In genomic region chr1:54227091-54227602, GRCh38 we compare ENCODE assay signal across 8 cellular contexts. TPM values are rescaled to one million over a fixed set of nuclear protein-coding genes. Genes with fewer than 3 reads are reported as not detected.
A peak's percentile ranks its signal among the peaks of the same experiment; 100 is the strongest.
DNase-seq lines count a peak whose midpoint lies in the region; ATAC-seq, FAIRE-seq and TF ChIP-seq lines count a peak whose summit lies in the region.

No MANE protein-coding gene starts in this region.

- H3K4me1 Mint-ChIP-seq in natural killer cell = peaks cover 21 to 51% of the 10 kb centered on the region in 2 donors

- TF ChIP-seq CTCF in body of pancreas (IDR thresholded peaks at IDR 0.05) = no peak
- TF ChIP-seq CTCF in natural killer cell (IDR thresholded peaks at IDR 0.05) = no peak
- TF ChIP-seq CTCF in brain microvascular endothelial cell (IDR thresholded peaks at IDR 0.05; ENCODE audit: low read depth, low read length, missing control alignments) = no peak

- no peaks in the 10 kb centered on the region for H3K9me3 Mint-ChIP-seq in natural killer cell

- DNase-seq in COLO668 (lab: John Stamatoyannopoulos, UW; ENCODE audit: unreplicated experiment) (peak; percentile 31), Kasumi-1 (lab: John Stamatoyannopoulos, UW) (peak; percentile 44 to 62), body of pancreas (peak; percentile 80 to 95 (median 90)), natural killer cell (no peak), GM12892 (ENCODE audit: insufficient read length) (no peak), brain microvascular endothelial cell (no peak), HEK293T (ENCODE audit: extremely low spot score) (no peak)
- no peak for DNase-seq in central memory CD4-positive, alpha-beta T cell

- no peak for FAIRE-seq in GM12892 (lab: Jason Lieb, UNC)

- peaks cover 12% of the 10 kb centered on the region for H3K4me1 ChIP-seq in body of pancreas

- H3K27me3 ChIP-seq in body of pancreas = no peaks in the 10 kb centered on the region
- no peaks in the 10 kb centered on the region for H3K27me3 ChIP-seq in brain microvascular endothelial cell (replicated peaks)

- intact Hi-C loops in body of pancreas (cut with DNase I) (no loop called here), natural killer cell (cut with micrococcal nuclease) (no loop called here)

- H3K27ac Mint-ChIP-seq in natural killer cell = peak overlapping the region; percentile 68 to 70

- H3K36me3 ChIP-seq in body of pancreas (replicated peaks in 1 of 2; ENCODE audit: insufficient read depth in 1 of 2, low read depth in 2 of 2) (no peaks in the 10 kb centered on the region), brain microvascular endothelial cell (replicated peaks) (no peaks in the 10 kb centered on the region)

- CTCF ChIA-PET in HEK293T (lab: Yijun Ruan, JAX) = no interaction called here

- peak; percentile 94 for ATAC-seq in body of pancreas
- peak in 1 of 3 donors; percentile 19 for ATAC-seq in natural killer cell

- POLR2A ChIA-PET in HEK293T (lab: Yijun Ruan, JAX) = interaction anchor here (0.7 kb wide), 1 partner anchor 179 kb away, joined by 3 read pairs; the partner anchor contains the start of gene SSBP3

- H3K27me3 Mint-ChIP-seq in natural killer cell (ENCODE audit: low read depth in 2 of 2) = no peaks in the 10 kb centered on the region

- in situ Hi-C loops in brain microvascular endothelial cell (cut with HindIII; ENCODE audit: low pct_ligation_motif_present, low sequenced_read_pairs) = no loop called here

- no peak overlapping the region for H3K4me3 Mint-ChIP-seq in natural killer cell

- TF ChIP-seq POLR2A in body of pancreas (IDR thresholded peaks at IDR 0.05) = peak in 1 of 3 donors; percentile 18
- TF ChIP-seq POLR2A in GM12892 (IDR thresholded peaks at IDR 0.05; ENCODE audit: low read depth, low read length) = no peak

- no peak overlapping the region for H3K4me3 ChIP-seq in body of pancreas
- H3K4me3 ChIP-seq in brain microvascular endothelial cell (ENCODE audit: low read depth, low read length) = no peak overlapping the region

- peak overlapping the region; percentile 24 to 56 (median 46) for H3K27ac ChIP-seq in body of pancreas
- no peak overlapping the region for H3K27ac ChIP-seq in brain microvascular endothelial cell

- no peaks in the 10 kb centered on the region for H3K9me3 ChIP-seq in body of pancreas

- WGBS in body of pancreas, 2 donors = 54 to 72% methylated on average over 8 of the region's 8 CpGs

- no peaks in the 10 kb centered on the region for H3K36me3 Mint-ChIP-seq in natural killer cell

TF ChIP-seq in HEK293T, 16 proteins besides CTCF, POLR2A, EP300 and RAD21:
- TF ChIP-seq TARDBP (IDR thresholded peaks at IDR 0.05) = no peak
- no peak for TF ChIP-seq L3MBTL2 (conservative IDR thresholded peaks at IDR 0.05)
- no peak for TF ChIP-seq FOXK2 (IDR thresholded peaks at IDR 0.05)
- TF ChIP-seq SUZ12 (IDR thresholded peaks at IDR 0.05) = no peak
- no peak for TF ChIP-seq ELF4 (IDR thresholded peaks at IDR 0.05)

RNA-seq across cellular contexts. Expression of gene MRPL37, which starts 27.2 kb away (rescaled TPM):
- total RNA-seq in body of pancreas = 10 to 100 TPM; 34.9 to 41.8 TPM
- total RNA-seq in natural killer cell = 10 to 100 TPM; 23.0 to 31.9 (median 28.8) TPM
- 90.9 TPM for polyA plus RNA-seq in GM12892 (2012; ENCODE audit: missing spikeins)

RNA-seq across cellular contexts. Expression of gene CYB5RL, which starts 27.3 kb away (rescaled TPM):
- total RNA-seq in body of pancreas (10 to 100 TPM in 1 of 2 donors, 1 to 10 TPM in 1; 6.5 to 13.2 TPM), natural killer cell (1 to 10 TPM; 5.6 to 6.7 (median 6.2) TPM)
- 6.0 TPM for polyA plus RNA-seq in GM12892 (2012; ENCODE audit: missing spikeins)

Comparison
In these comparisons a context has a peak if more than half of its experiments do, and no peak if none do; other contexts are left out.
1. DNase-seq: peak in COLO668 (single experiment), Kasumi-1 (2 of 2) and body of pancreas (4 of 4); none in natural killer cell (single experiment), GM12892 (single experiment), brain microvascular endothelial cell (single experiment), central memory CD4-positive, alpha-beta T cell (single experiment) and HEK293T (single experiment).